In genomic region chr3:138881233-138881632, GRCh38 we compare ENCODE assay signal across 1 cellular context.
TF ChIP-seq lines count a peak whose summit lies in the region.

No MANE protein-coding gene starts in this region.

TF ChIP-seq in GM12878, 131 proteins besides CTCF, POLR2A, EP300 and RAD21 (continued from another document):
- TF ChIP-seq ZBTB33 (IDR thresholded peaks at IDR 0.05) (no peak), RUNX3 (IDR thresholded peaks at IDR 0.05; ENCODE audit: low read length) (no peak), PBX3 (IDR thresholded peaks at IDR 0.05; ENCODE audit: insufficient replicate concordance, low read depth, low read length) (no peak), CHD4 (IDR thresholded peaks at IDR 0.05) (no peak), RELA (IDR thresholded peaks at IDR 0.05; ENCODE audit: borderline replicate concordance, partially characterized antibody) (no peak), TAF1 (IDR thresholded peaks at IDR 0.05; ENCODE audit: borderline replicate concordance, low read depth, low read length) (no peak), NR2C1 (IDR thresholded peaks at IDR 0.05) (no peak), IKZF1 (conservative IDR thresholded peaks at IDR 0.05) (no peak), SMARCA5 (IDR thresholded peaks at IDR 0.05) (no peak), ESRRA (IDR thresholded peaks at IDR 0.05; ENCODE audit: low read length) (no peak), SRF (IDR thresholded peaks at IDR 0.05; ENCODE audit: low read depth in 2 of 2, low read length in 2 of 2) (no peak), BCL3 (IDR thresholded peaks at IDR 0.05; ENCODE audit: borderline replicate concordance, insufficient read depth, low read depth, low read length, poor library complexity, severe bottlenecking) (no peak), KDM1A (IDR thresholded peaks at IDR 0.05; ENCODE audit: borderline replicate concordance) (no peak), EED (IDR thresholded peaks at IDR 0.05; ENCODE audit: low read depth) (no peak)
